Comparison of ENCODE assay signal across 18 cellular contexts in genomic region chr12:16608346-16608745, GRCh38. TPM values are rescaled to one million over a fixed set of nuclear protein-coding genes. Genes with fewer than 3 reads are reported as not detected.
DNase-seq lines count a peak whose midpoint lies in the region; TF ChIP-seq lines count a peak whose summit lies in the region.
"Had no signal": no experiment of that assay in that cellular context is flagged by ENCODE, and none has a peak within 500 bp of the region (broad histone marks: within the 10 kb centered on the region; RNA-seq: fewer than 3 reads in every experiment).

No MANE protein-coding gene starts in this region.

- H3K27me3 ChIP-seq in A673 (replicated peaks; ENCODE audit: insufficient read depth, low read depth, low read length, poor library complexity) (no peaks in the 10 kb centered on the region), esophagus muscularis mucosa (no peaks in the 10 kb centered on the region), trophoblast cell (ENCODE audit: insufficient read depth, low read length) (peaks cover 34% of the 10 kb centered on the region)

- DNase-seq in A673 (ENCODE audit: low spot score) (no peak), NCI-H82 treated with DMSO at 0.1 percent for 48 hours (lab: John Stamatoyannopoulos, UW; ENCODE audit: unreplicated experiment) (peak; percentile 63), esophagus muscularis mucosa (ENCODE audit: extremely low spot score) (no peak), neural crest cell (ENCODE audit: low read depth, low spot score) (no peak), foreskin fibroblast (no peak), trophoblast cell (no peak), glomerular visceral epithelial cell (ENCODE audit: extremely low spot score) (no peak), NCI-H524 treated with DMSO at 0.1 percent for 48 hours (lab: John Stamatoyannopoulos, UW) (no peak)
- DNase-seq: activated CD4-positive, alpha-beta T cell treated with anti-CD3 and anti-CD28 coated beads, Interleukin-2, amount 50 U/mL, for 48 hours; activated T-cell treated with anti-CD3 and anti-CD28 coated beads, Interleukin-2, amount 50 U/mL, for 24 hours; effector CD4-positive, alpha-beta T cell; Kasumi-1; left cardiac atrium; NCI-H187; Peyer's patch; psoas muscle; stimulated activated naive CD8-positive, alpha-beta T cell treated with anti-CD3 and anti-CD28 coated beads, Interleukin-15, Interleukin-2, amounts not matched to agents 100 U/mL and 50 U/mL, for 24 hours had no signal

- TF ChIP-seq CTCF in A673 (conservative IDR thresholded peaks at IDR 0.05; ENCODE audit: low read depth, low read length) (no peak), esophagus muscularis mucosa (IDR thresholded peaks at IDR 0.05) (no peak), neural crest cell (conservative IDR thresholded peaks at IDR 0.05) (no peak), foreskin fibroblast (IDR thresholded peaks at IDR 0.05; ENCODE audit: low read depth, low read length) (no peak)

- H3K36me3 ChIP-seq in A673 (ENCODE audit: insufficient read depth, low read length, poor library complexity, severe bottlenecking): no peaks in the 10 kb centered on the region
- H3K36me3 ChIP-seq in esophagus muscularis mucosa: no peaks in the 10 kb centered on the region
- no peaks in the 10 kb centered on the region for H3K36me3 ChIP-seq in trophoblast cell (ENCODE audit: control insufficient read depth in 1 of 2, insufficient read depth in 2 of 2, low read length in 2 of 2)
- H3K36me3 ChIP-seq: Peyer's patch had no signal

- H2BK120ac ChIP-seq in trophoblast cell (ENCODE audit: insufficient read depth, low read length, poor library complexity): no peak overlapping the region

- peak overlapping the region; percentile 47 for H3K27ac ChIP-seq in A673 (ENCODE audit: low read depth, low read length, poor library complexity, severe bottlenecking)
- peak overlapping the region; percentile 77 to 86 (median 83) for H3K27ac ChIP-seq in esophagus muscularis mucosa (replicated peaks in 1 of 4)
- H3K27ac ChIP-seq in trophoblast cell (ENCODE audit: low read depth, low read length): no peak overlapping the region
- H3K27ac ChIP-seq: psoas muscle had no signal

- no peak overlapping the region for H4K91ac ChIP-seq in trophoblast cell (ENCODE audit: low read depth, low read length)

- H3K4ac ChIP-seq in trophoblast cell (ENCODE audit: low read depth, low read length): no peak overlapping the region

- H3K4me2 ChIP-seq in trophoblast cell (ENCODE audit: low read length): no peak overlapping the region

- no peaks in the 10 kb centered on the region for H3K79me1 ChIP-seq in trophoblast cell (ENCODE audit: low read length)

- no peak overlapping the region for H3K23ac ChIP-seq in trophoblast cell (ENCODE audit: low read length)

- no peak overlapping the region for H3K27ac Mint-ChIP-seq in neural crest cell (ENCODE audit: unreplicated experiment)
- H3K27ac Mint-ChIP-seq: activated naive CD4-positive, alpha-beta T cell treated with anti-CD3 and anti-CD28 coated beads, Interleukin-2, amount 50 U/mL, for 72 hours; activated T-cell treated with anti-CD3 and anti-CD28 coated beads, Interleukin-2, amount 50 U/mL, for 24 hours had no signal

- TF ChIP-seq EP300 in esophagus muscularis mucosa (IDR thresholded peaks at IDR 0.05): no peak

- peak overlapping the region; percentile 97 for H3K4me3 Mint-ChIP-seq in neural crest cell
- H3K4me3 Mint-ChIP-seq: activated T-cell treated with anti-CD3 and anti-CD28 coated beads, Interleukin-2, amount 50 U/mL, for 24 hours had no signal

- H3K9me3 Mint-ChIP-seq in neural crest cell: no peaks in the 10 kb centered on the region
- H3K9me3 Mint-ChIP-seq: activated T-cell treated with anti-CD3 and anti-CD28 coated beads, Interleukin-2, amount 50 U/mL, for 24 hours had no signal

- no peak overlapping the region for H3K14ac ChIP-seq in trophoblast cell (ENCODE audit: low read length)

- no peaks in the 10 kb centered on the region for H3K79me2 ChIP-seq in trophoblast cell (ENCODE audit: control insufficient read depth, insufficient read depth, low read length, poor library complexity)

- 70% methylated on average over 4 of the region's 4 CpGs for WGBS in esophagus muscularis mucosa
- no CpG with 5 or more reads among the region's 4 CpGs for WGBS in trophoblast cell (ENCODE audit: extremely low coverage, insufficient coverage, insufficient read length)

- no peak overlapping the region for H3K18ac ChIP-seq in trophoblast cell (ENCODE audit: low read length)

- no peak overlapping the region for H3K9ac ChIP-seq in trophoblast cell (ENCODE audit: low read length)

- H3K4me1 ChIP-seq in A673 (ENCODE audit: insufficient read depth, low read length, poor library complexity, severe bottlenecking) (peaks cover 56% of the 10 kb centered on the region), esophagus muscularis mucosa (peaks cover 7 to 57% (median 38%) of the 10 kb centered on the region in 4 donors), trophoblast cell (ENCODE audit: control insufficient read depth in 1 of 2, insufficient read depth in 2 of 2, low read length in 2 of 2) (peaks cover 0 to 7% of the 10 kb centered on the region in 2 experiments)
- H3K4me1 ChIP-seq: Peyer's patch, psoas muscle had no signal

- H3K4me3 ChIP-seq in A673 (ENCODE audit: low read depth, low read length, poor library complexity, severe bottlenecking) (peak overlapping the region; percentile 38), esophagus muscularis mucosa (peak overlapping the region; percentile 53 to 72 (median 63)), foreskin fibroblast (ENCODE audit: low read depth in 1 of 2, low read length in 2 of 2) (no peak overlapping the region), trophoblast cell (ENCODE audit: low read depth, low read length) (no peak overlapping the region)

- no peak overlapping the region for H2BK12ac ChIP-seq in trophoblast cell (ENCODE audit: low read length)

- no peaks in the 10 kb centered on the region for H3K36me3 Mint-ChIP-seq in neural crest cell (ENCODE audit: low read depth)

- POLR2A ChIA-PET in A673 (lab: Charles Lee; ENCODE audit: low non-redundant PET): no interaction called here

- H3K4me1 Mint-ChIP-seq in neural crest cell: peaks cover 71% of the 10 kb centered on the region

- no peak overlapping the region for H4K12ac ChIP-seq in trophoblast cell (ENCODE audit: low read depth, low read length)

- intact Hi-C loops in A673 (cut with micrococcal nuclease; ENCODE audit: unreplicated experiment) (loop anchor here (5.0 to 10.0 kb wide), 3 partner anchors 109 to 1319 kb away; no protein-coding TSS in a partner anchor), esophagus muscularis mucosa (cut with DNase I) (no loop called here)

- no TSS peak for BruUV-seq in A673 (replicated peaks; lab: Mats Ljungman, UMichigan)

- no peak overlapping the region for H2BK5ac ChIP-seq in trophoblast cell (ENCODE audit: low read depth, low read length, poor library complexity)

- H2AFZ ChIP-seq in trophoblast cell (ENCODE audit: insufficient read depth, low read length, poor library complexity): no peak overlapping the region

- CTCF ChIA-PET in A673 (lab: Charles Lee): no interaction called here

- H4K8ac ChIP-seq in trophoblast cell (ENCODE audit: low read depth, low read length): no peak overlapping the region

- H3K9me3 ChIP-seq in A673 (ENCODE audit: low read depth, low read length, poor library complexity, severe bottlenecking): no peaks in the 10 kb centered on the region
- no peaks in the 10 kb centered on the region for H3K9me3 ChIP-seq in esophagus muscularis mucosa
- H3K9me3 ChIP-seq in trophoblast cell (ENCODE audit: insufficient read depth, low read depth, low read length): no peaks in the 10 kb centered on the region
- H3K9me3 ChIP-seq: Peyer's patch, psoas muscle had no signal

- H3K27me3 Mint-ChIP-seq in neural crest cell (ENCODE audit: low read depth): peaks cover 36% of the 10 kb centered on the region

- no peak overlapping the region for H2AK5ac ChIP-seq in trophoblast cell (ENCODE audit: low read length)

- TF ChIP-seq POLR2A in esophagus muscularis mucosa (IDR thresholded peaks at IDR 0.05; ENCODE audit: low read depth): no peak

RNA-seq across cellular contexts. Expression of gene LMO3, which starts 2.4 kb away (rescaled TPM):
- 36.2 and 37.6 TPM in 2 replicates for total RNA-seq in A673 (2021)
- 100 to 1,000 TPM in 3 of 4 donors, 10 to 100 TPM in 1; 66.1 to 152 (median 138) TPM for total RNA-seq in esophagus muscularis mucosa
- 26.5 and 34.1 TPM in 2 replicates for total RNA-seq in neural crest cell
- not detected in 2 replicates for polyA plus RNA-seq in trophoblast cell (2013)
- total RNA-seq: activated naive CD4-positive, alpha-beta T cell treated with anti-CD3 and anti-CD28 coated beads, Interleukin-2, amount 50 U/mL, for 72 hours had no signal

Comparison
In these comparisons a context has a peak if more than half of its experiments do, and no peak if none do; other contexts are left out.
1. H3K4me3 ChIP-seq: peak in A673 (single experiment) and esophagus muscularis mucosa (4 of 4); none in foreskin fibroblast (0 of 2) and trophoblast cell (single experiment).